In genomic region chr6:26194774-26195375, GRCh38 we compare ENCODE assay signal across 8 cellular contexts.
DNase-seq lines count a peak whose midpoint lies in the region; ATAC-seq and TF ChIP-seq lines count a peak whose summit lies in the region.

No MANE protein-coding gene starts in this region.

- H3K4me3 ChIP-seq in DND-41 (ENCODE audit: low read depth in 1 of 2, low read length in 2 of 2) (peak overlapping the region; percentile 75 to 76; a peak in 3 of 4 replicates), Peyer's patch (peak overlapping the region; percentile 63 to 78 (median 70)), esophagus muscularis mucosa (peak overlapping the region; percentile 62 to 67 (median 64)), prostate gland (peak overlapping the region; percentile 56 to 68)

- H3K36me3 ChIP-seq in DND-41 (ENCODE audit: insufficient read depth, low read length) (peaks cover 9% of the 10 kb centered on the region), Peyer's patch (no peaks in the 10 kb centered on the region), esophagus muscularis mucosa (no peaks in the 10 kb centered on the region), prostate gland (no peaks in the 10 kb centered on the region)

- no peak for TF ChIP-seq EP300 in esophagus muscularis mucosa (IDR thresholded peaks at IDR 0.05)

- no peak overlapping the region for H2AFZ ChIP-seq in DND-41 (ENCODE audit: low read depth, low read length)

- H3K4me1 ChIP-seq in DND-41 (ENCODE audit: insufficient read depth, low read length) (peaks cover 12% of the 10 kb centered on the region), Peyer's patch (peaks cover 0 to 7% (median 0%) of the 10 kb centered on the region in 4 donors), esophagus muscularis mucosa (peaks cover 12 to 48% (median 36%) of the 10 kb centered on the region in 4 donors), prostate gland (replicated peaks) (peaks cover 3% of the 10 kb centered on the region)

- peak overlapping the region; percentile 91 for H3K9ac ChIP-seq in DND-41 (ENCODE audit: low read depth, low read length)

- 5% methylated on average over 9 of the region's 9 CpGs for WGBS in esophagus muscularis mucosa
- WGBS in prostate gland: 6% methylated on average over 9 of the region's 9 CpGs

- peak in 1 of 2 donors; percentile 36 for TF ChIP-seq POLR2A in Peyer's patch (IDR thresholded peaks at IDR 0.05)
- no peak for TF ChIP-seq POLR2A in esophagus muscularis mucosa (IDR thresholded peaks at IDR 0.05; ENCODE audit: low read depth)
- no peak for TF ChIP-seq POLR2A in prostate gland (IDR thresholded peaks at IDR 0.05)

- intact Hi-C loops in esophagus muscularis mucosa (cut with DNase I) (no loop called here), prostate gland (cut with DNase I) (loop anchor here (5.0 kb wide), 1 partner anchor 168 kb away; a partner anchor contains a TSS)

- DNase-seq in DND-41 (no peak), Peyer's patch (no peak), esophagus muscularis mucosa (ENCODE audit: extremely low spot score) (no peak), prostate gland (ENCODE audit: low spot score) (no peak), D341Med (ENCODE audit: low spot score) (no peak), GM19240 (ENCODE audit: insufficient read length, low spot score) (no peak), omental fat pad (ENCODE audit: low spot score) (no peak)
- DNase-seq in activated CD4-positive, alpha-beta T cell treated with anti-CD3 and anti-CD28 coated beads for 4 hours: no peak

- TF ChIP-seq CTCF in DND-41 (IDR thresholded peaks at IDR 0.05; ENCODE audit: borderline replicate concordance, extremely low read depth, low read length, poor library complexity, severe bottlenecking) (no peak), Peyer's patch (IDR thresholded peaks at IDR 0.05) (no peak), esophagus muscularis mucosa (IDR thresholded peaks at IDR 0.05) (no peak), prostate gland (IDR thresholded peaks at IDR 0.05) (no peak), omental fat pad (IDR thresholded peaks at IDR 0.05) (no peak)

- ATAC-seq in DND-41 (ENCODE audit: insufficient read depth, low read depth) (no peak), omental fat pad (ENCODE audit: low FRiP score) (no peak)

- H3K27ac ChIP-seq in DND-41 (ENCODE audit: low read length) (peak overlapping the region; percentile 100), Peyer's patch (peak overlapping the region; percentile 96 to 99 (median 97)), esophagus muscularis mucosa (replicated peaks in 1 of 4) (peak overlapping the region; percentile 88 to 95 (median 94)), prostate gland (peak overlapping the region; percentile 87 to 91)

- peak overlapping the region; percentile 69 for H3K4me2 ChIP-seq in DND-41 (ENCODE audit: insufficient read depth, low read length)

- H3K9me3 ChIP-seq in DND-41 (ENCODE audit: insufficient read depth, low read length, severe bottlenecking): no peaks in the 10 kb centered on the region
- no peaks in the 10 kb centered on the region for H3K9me3 ChIP-seq in Peyer's patch
- H3K9me3 ChIP-seq in esophagus muscularis mucosa: no peaks in the 10 kb centered on the region
- no peaks in the 10 kb centered on the region for H3K9me3 ChIP-seq in prostate gland

- peaks cover 15% of the 10 kb centered on the region for H4K20me1 ChIP-seq in DND-41 (ENCODE audit: insufficient read depth, low read length)

- no peaks in the 10 kb centered on the region for H3K27me3 ChIP-seq in DND-41 (ENCODE audit: insufficient read depth, low read length, poor library complexity)
- no peaks in the 10 kb centered on the region for H3K27me3 ChIP-seq in Peyer's patch
- peaks cover 0 to 18% (median 0%) of the 10 kb centered on the region in 4 donors for H3K27me3 ChIP-seq in esophagus muscularis mucosa
- no peaks in the 10 kb centered on the region for H3K27me3 ChIP-seq in prostate gland (replicated peaks; ENCODE audit: insufficient read depth)

- peaks cover 48% of the 10 kb centered on the region for H3K79me2 ChIP-seq in DND-41 (ENCODE audit: insufficient read depth, low read length)
